In the genomic region with DNA sequence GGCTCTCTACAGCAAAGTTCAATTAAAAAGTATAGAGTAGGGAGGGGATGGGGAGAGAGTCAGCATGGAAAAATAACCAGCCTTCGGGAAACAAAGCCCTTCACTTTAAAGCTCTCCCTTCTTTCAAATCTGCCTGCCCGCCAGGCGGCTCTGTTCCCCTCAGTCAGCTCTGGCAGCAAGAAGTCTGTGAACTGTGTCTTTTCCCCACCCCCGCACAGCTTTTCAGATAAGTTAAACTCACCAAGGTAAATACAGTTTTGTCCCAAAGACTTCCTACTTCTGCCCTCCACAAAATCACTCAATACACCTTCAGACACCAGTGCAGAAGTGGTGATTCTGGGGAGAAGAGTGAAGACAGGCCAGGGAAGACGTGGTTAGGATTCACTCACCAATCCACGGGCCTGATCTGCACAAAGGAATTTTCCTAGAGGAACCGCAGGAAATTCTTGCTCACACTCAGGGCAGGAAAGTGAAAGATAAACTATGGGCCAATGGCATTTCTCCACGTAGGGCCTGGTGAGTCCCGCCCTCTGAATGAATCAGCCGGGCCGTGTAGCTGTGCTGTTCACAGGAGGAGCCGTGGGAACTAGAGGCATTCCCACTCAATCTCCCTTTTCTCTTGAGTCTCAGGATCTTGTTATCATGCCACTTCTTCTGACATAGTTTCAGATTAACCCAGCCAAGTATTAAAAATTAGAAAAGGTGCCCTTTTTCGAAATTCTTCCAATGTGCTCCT, we compare ENCODE assay signal across 8 cellular contexts. TPM values are rescaled to one million over a fixed set of nuclear protein-coding genes. Genes with fewer than 3 reads are reported as not detected.
A peak's percentile ranks its signal among the peaks of the same experiment; 100 is the strongest.
DNase-seq lines count a peak whose midpoint lies in the region; ATAC-seq and TF ChIP-seq lines count a peak whose summit lies in the region.

A gene with protein sequence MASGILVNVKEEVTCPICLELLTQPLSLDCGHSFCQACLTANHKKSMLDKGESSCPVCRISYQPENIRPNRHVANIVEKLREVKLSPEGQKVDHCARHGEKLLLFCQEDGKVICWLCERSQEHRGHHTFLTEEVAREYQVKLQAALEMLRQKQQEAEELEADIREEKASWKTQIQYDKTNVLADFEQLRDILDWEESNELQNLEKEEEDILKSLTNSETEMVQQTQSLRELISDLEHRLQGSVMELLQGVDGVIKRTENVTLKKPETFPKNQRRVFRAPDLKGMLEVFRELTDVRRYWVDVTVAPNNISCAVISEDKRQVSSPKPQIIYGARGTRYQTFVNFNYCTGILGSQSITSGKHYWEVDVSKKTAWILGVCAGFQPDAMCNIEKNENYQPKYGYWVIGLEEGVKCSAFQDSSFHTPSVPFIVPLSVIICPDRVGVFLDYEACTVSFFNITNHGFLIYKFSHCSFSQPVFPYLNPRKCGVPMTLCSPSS (minus strand): TSS at position 448 of the 736 bp plus-strand sequence. CDS start 4,897 bp downstream, outside the sequence.

- WGBS in upper lobe of left lung, 2 donors: 0 to 1% methylated on average over 13 of the region's 13 CpGs

- H3K27ac Mint-ChIP-seq in activated naive CD8-positive, alpha-beta T cell treated with anti-CD3 and anti-CD28 coated beads, Interleukin-2, amount 50 U/mL, for 24 hours: peak within 1 kb of the TSS; percentile 100

- H3K4me1 ChIP-seq in upper lobe of left lung: peaks cover 6 to 42% (median 22%) of the 10 kb centered on the region in 4 donors

- peak in 1 of 4 donors; percentile 65 for TF ChIP-seq EP300 in upper lobe of left lung (IDR thresholded peaks at IDR 0.05)

- intact Hi-C loops in cardiac septum (cut with DNase I): loop anchor here (10.0 kb wide), 1 partner anchor 60 kb away; a partner anchor contains a TSS
- intact Hi-C loops in posterior cingulate gyrus (cut with DNase I): no loop called here

- DNase-seq in SW 1271 (lab: John Stamatoyannopoulos, UW): peak; percentile 93 to 95
- peak; percentile 77 for DNase-seq in activated naive CD8-positive, alpha-beta T cell treated with anti-CD3 and anti-CD28 coated beads, Interleukin-2, amount 50 U/mL, for 24 hours
- DNase-seq in cardiac septum (ENCODE audit: low spot score): peak; percentile 93
- DNase-seq in posterior cingulate gyrus: peak in 6 of 10 donors; percentile 27 to 88 (median 44)
- peak in 1 of 2 donors; percentile 94 for DNase-seq in upper lobe of left lung

- peaks cover 50% of the 10 kb centered on the region for H3K4me1 Mint-ChIP-seq in activated naive CD8-positive, alpha-beta T cell treated with anti-CD3 and anti-CD28 coated beads, Interleukin-2, amount 50 U/mL, for 24 hours

- peak within 1 kb of the TSS; percentile 3 to 55 (median 44) for H3K4me3 ChIP-seq in upper lobe of left lung

- H3K27ac ChIP-seq in C4-2B (peak within 1 kb of the TSS; percentile 65), upper lobe of left lung (peak within 1 kb of the TSS; percentile 82 to 92 (median 88))

- no peaks in the 10 kb centered on the region for H3K9me3 ChIP-seq in upper lobe of left lung

- H3K27me3 Mint-ChIP-seq in activated naive CD8-positive, alpha-beta T cell treated with anti-CD3 and anti-CD28 coated beads, Interleukin-2, amount 50 U/mL, for 24 hours: peaks cover 3% of the 10 kb centered on the region

- peak in 3 of 4 donors; percentile 50 to 68 (median 56) for TF ChIP-seq POLR2A in upper lobe of left lung (IDR thresholded peaks at IDR 0.05)

- peak within 1 kb of the TSS; percentile 96 for H3K4me3 Mint-ChIP-seq in activated naive CD8-positive, alpha-beta T cell treated with anti-CD3 and anti-CD28 coated beads, Interleukin-2, amount 50 U/mL, for 24 hours

- peaks cover 4% of the 10 kb centered on the region for H3K9me3 Mint-ChIP-seq in activated naive CD8-positive, alpha-beta T cell treated with anti-CD3 and anti-CD28 coated beads, Interleukin-2, amount 50 U/mL, for 24 hours

- peaks cover 5% of the 10 kb centered on the region for H3K36me3 Mint-ChIP-seq in activated naive CD8-positive, alpha-beta T cell treated with anti-CD3 and anti-CD28 coated beads, Interleukin-2, amount 50 U/mL, for 24 hours (ENCODE audit: low read depth)

- peaks cover 0 to 3% (median 1%) of the 10 kb centered on the region in 4 donors for H3K36me3 ChIP-seq in upper lobe of left lung

- peak; percentile 70 for ATAC-seq in GM19351 (IDR thresholded peaks at IDR 0.05; ENCODE audit: unreplicated experiment)
- ATAC-seq in HG03521 (IDR thresholded peaks at IDR 0.05; ENCODE audit: unreplicated experiment): peak; percentile 70
- ATAC-seq in activated naive CD8-positive, alpha-beta T cell treated with anti-CD3 and anti-CD28 coated beads, Interleukin-2, amount 50 U/mL, for 24 hours: peak; percentile 91
- peak; percentile 97 for ATAC-seq in upper lobe of left lung (ENCODE audit: low FRiP score in 2 of 2)

- TF ChIP-seq CTCF in C4-2B (conservative IDR thresholded peaks at IDR 0.05) (peak; percentile 79), upper lobe of left lung (IDR thresholded peaks at IDR 0.05) (peak; percentile 33 to 67 (median 52))

- H3K27me3 ChIP-seq in upper lobe of left lung: no peaks in the 10 kb centered on the region

RNA-seq across cellular contexts. Expression of the gene that starts here (rescaled TPM):
- 6.4 TPM for total RNA-seq in cardiac septum
- 10 to 100 TPM; 21.1 to 53.0 (median 35.9) TPM for total RNA-seq in upper lobe of left lung
